In the genomic region with DNA sequence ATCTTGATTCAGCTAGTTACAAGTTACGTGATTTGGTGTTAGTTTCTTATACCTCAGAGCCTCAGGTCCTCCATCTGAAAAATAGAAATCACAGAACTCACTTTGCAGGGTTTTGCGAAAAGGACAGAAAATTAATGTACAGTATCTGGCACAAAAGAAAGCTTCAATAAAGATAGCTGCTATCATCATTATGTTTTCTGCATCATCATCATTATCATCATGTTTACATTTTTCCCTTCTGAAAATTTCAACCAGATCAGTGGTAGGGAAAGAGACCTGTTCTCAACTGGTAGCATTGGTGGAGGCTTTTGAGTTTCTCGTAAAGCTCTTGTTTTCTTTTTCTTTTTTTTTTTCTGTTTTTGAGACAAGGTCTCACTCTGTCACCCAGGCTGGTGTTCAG, we compare ENCODE assay signal across 6 cellular contexts.
"Had no signal": no experiment of that assay in that cellular context is flagged by ENCODE, and none has a peak within 500 bp of the region (broad histone marks: within the 10 kb centered on the region; RNA-seq: fewer than 3 reads in every experiment).

No MANE protein-coding gene starts in this region.

- H3K27ac ChIP-seq: HL-60, KMS-11 had no signal

- H3K4me2 ChIP-seq: KMS-11 had no signal

- FAIRE-seq: HTR-8/SVneo had no signal

- DNase-seq: Karpas-422, KBM-7, KG1 had no signal

- H3K9ac ChIP-seq: KMS-11 had no signal
